In genomic region chr11:47564933-47565339, GRCh38 we compare ENCODE assay signal across 8 cellular contexts. TPM values are rescaled to one million over a fixed set of nuclear protein-coding genes. Genes with fewer than 3 reads are reported as not detected.
DNase-seq lines count a peak whose midpoint lies in the region; ATAC-seq and TF ChIP-seq lines count a peak whose summit lies in the region.

No MANE protein-coding gene starts in this region.

- H3K9ac ChIP-seq in mucosa of rectum (ENCODE audit: low read depth in 1 of 2, low read length in 2 of 2) = peak overlapping the region; percentile 71 to 91

- H3K9me3 ChIP-seq in mucosa of rectum (ENCODE audit: control insufficient read depth in 2 of 2, low read length in 2 of 2) = no peaks in the 10 kb centered on the region

- H3K4me1 Mint-ChIP-seq in IgD-negative memory B cell (peaks cover 3 to 13% (median 7%) of the 10 kb centered on the region in 3 donors), chondrocyte (ENCODE audit: low read depth) (peaks cover 20% of the 10 kb centered on the region)

- no peaks in the 10 kb centered on the region for H3K36me3 Mint-ChIP-seq in IgD-negative memory B cell
- peaks cover 2% of the 10 kb centered on the region for H3K36me3 Mint-ChIP-seq in chondrocyte (ENCODE audit: low read depth)

- H3K4me3 ChIP-seq in mucosa of rectum (ENCODE audit: low read length in 2 of 2) = peak overlapping the region; percentile 85 to 89

- peaks cover 0 to 5% of the 10 kb centered on the region in 2 donors for H3K36me3 ChIP-seq in mucosa of rectum (ENCODE audit: control insufficient read depth in 2 of 2, insufficient read depth in 2 of 2, low read length in 2 of 2)

- peaks cover 5 to 6% of the 10 kb centered on the region in 2 donors for H3K4me1 ChIP-seq in mucosa of rectum (ENCODE audit: control insufficient read depth in 2 of 2, insufficient read depth in 2 of 2, low read length in 2 of 2)

- no peak for TF ChIP-seq CTCF in chondrocyte (IDR thresholded peaks at IDR 0.05)

- H3K27me3 ChIP-seq in mucosa of rectum (ENCODE audit: control insufficient read depth in 2 of 2, insufficient read depth in 2 of 2, low read length in 2 of 2) = no peaks in the 10 kb centered on the region

- H3K27ac Mint-ChIP-seq in IgD-negative memory B cell (peak overlapping the region in 2 of 3 donors; percentile 71 to 74), chondrocyte (ENCODE audit: unreplicated experiment) (peak overlapping the region; percentile 82)

- H3K4me3 Mint-ChIP-seq in IgD-negative memory B cell (peak overlapping the region; percentile 84 to 91 (median 86)), chondrocyte (ENCODE audit: unreplicated experiment) (peak overlapping the region; percentile 77)

- peak; percentile 15 for ATAC-seq in GM18517 (IDR thresholded peaks at IDR 0.05; ENCODE audit: unreplicated experiment)
- ATAC-seq in HG03045 (IDR thresholded peaks at IDR 0.05; ENCODE audit: unreplicated experiment) = no peak
- no peak for ATAC-seq in HG03378 (IDR thresholded peaks at IDR 0.05; ENCODE audit: unreplicated experiment)

- peak overlapping the region; percentile 13 to 38 for H3K27ac ChIP-seq in mucosa of rectum (ENCODE audit: low read depth in 2 of 2, low read length in 2 of 2)

- H3K27me3 Mint-ChIP-seq in IgD-negative memory B cell (no peaks in the 10 kb centered on the region), chondrocyte (ENCODE audit: low read depth) (no peaks in the 10 kb centered on the region)

- DNase-seq in chondrocyte (ENCODE audit: low spot score) = no peak
- no peak for DNase-seq in islet precursor cell
- no peak for DNase-seq in DMS114 treated with DMSO at 0.1 percent for 48 hours (lab: John Stamatoyannopoulos, UW; ENCODE audit: unreplicated experiment)

- H3K9me3 Mint-ChIP-seq in IgD-negative memory B cell (no peaks in the 10 kb centered on the region), chondrocyte (ENCODE audit: low read depth) (no peaks in the 10 kb centered on the region)

RNA-seq across cellular contexts. Expression of gene PTPMT1, which starts 0.5 kb away (rescaled TPM):
- 49.5 TPM for polyA plus RNA-seq in IgD-negative memory B cell
- 40.4 to 48.8 TPM (median 43.5 TPM) in 3 replicates for total RNA-seq in chondrocyte

RNA-seq across cellular contexts. Expression of gene CELF1, which starts 12.0 kb away (rescaled TPM):
- polyA plus RNA-seq in IgD-negative memory B cell = 78.6 TPM
- total RNA-seq in chondrocyte = 82.2 to 90.2 TPM (median 87.7 TPM) in 3 replicates

RNA-seq across cellular contexts. Expression of gene KBTBD4, which starts 13.8 kb away (rescaled TPM):
- polyA plus RNA-seq in IgD-negative memory B cell = 41.6 TPM
- 11.1 to 16.5 TPM (median 12.9 TPM) in 3 replicates for total RNA-seq in chondrocyte

RNA-seq across cellular contexts. Expression of gene NDUFS3, which starts 13.9 kb away (rescaled TPM):
- 105 TPM for polyA plus RNA-seq in IgD-negative memory B cell
- total RNA-seq in chondrocyte = 63.6 to 102 TPM (median 70.3 TPM) in 3 replicates

RNA-seq across cellular contexts. Expression of gene FAM180B, which starts 21.5 kb away (rescaled TPM):
- polyA plus RNA-seq in IgD-negative memory B cell = not detected
- not detected in 3 replicates for total RNA-seq in chondrocyte
